27 cellular contexts compared by ENCODE assay signal in genomic region chr10:71210031-71210871, GRCh38. TPM values are rescaled to one million over a fixed set of nuclear protein-coding genes. Genes with fewer than 3 reads are reported as not detected.
DNase-seq lines count a peak whose midpoint lies in the region; ATAC-seq and TF ChIP-seq lines count a peak whose summit lies in the region.
"Had no signal": no experiment of that assay in that cellular context is flagged by ENCODE, and none has a peak within 500 bp of the region (broad histone marks: within the 10 kb centered on the region; RNA-seq: fewer than 3 reads in every experiment).

No MANE protein-coding gene starts in this region.

- H3K4me1 Mint-ChIP-seq in activated T-cell treated with anti-CD3 and anti-CD28 coated beads, Interleukin-2, amount 50 U/mL, for 72 hours (ENCODE audit: low read depth), result peaks cover 4% of the 10 kb centered on the region

- no peak overlapping the region for H2AFZ ChIP-seq in DND-41 (ENCODE audit: low read depth, low read length)

- intact Hi-C loops in sciatic nerve (cut with DNase I) (no loop called here), mucosa of descending colon (cut with DNase I, micrococcal nuclease) (loop anchor here in 1 of 2 donors (10.0 kb wide), 1 partner anchor 65 kb away; no protein-coding TSS in a partner anchor)

- H3K9ac ChIP-seq in DND-41 (ENCODE audit: low read depth, low read length) (no peak overlapping the region), NT2/D1 (ENCODE audit: insufficient read length, low read depth) (peak overlapping the region; percentile 3)

- peak; percentile 2 for TF ChIP-seq CTCF in DND-41 (IDR thresholded peaks at IDR 0.05; ENCODE audit: borderline replicate concordance, extremely low read depth, low read length, poor library complexity, severe bottlenecking)
- TF ChIP-seq CTCF in mucosa of descending colon (IDR thresholded peaks at IDR 0.05), result no peak

- no peaks in the 10 kb centered on the region for H3K79me2 ChIP-seq in DND-41 (ENCODE audit: insufficient read depth, low read length)

- no peak overlapping the region for H3K4me3 ChIP-seq in DND-41 (ENCODE audit: low read depth in 1 of 2, low read length in 2 of 2)
- no peak overlapping the region for H3K4me3 ChIP-seq in NT2/D1 (ENCODE audit: insufficient read length, low read depth)
- H3K4me3 ChIP-seq in mucosa of descending colon, result no peak overlapping the region
- H3K4me3 ChIP-seq: cardiac muscle cell, gastrocnemius medialis, ovary had no signal

- no peaks in the 10 kb centered on the region for H3K9me3 Mint-ChIP-seq in activated T-cell treated with anti-CD3 and anti-CD28 coated beads, Interleukin-2, amount 50 U/mL, for 72 hours
- H3K9me3 Mint-ChIP-seq: activated B cell treated with CpG ODN at 0.5 μM for 24 hours; activated naive CD4-positive, alpha-beta T cell treated with anti-CD3 and anti-CD28 coated beads, Interleukin-2, amount 50 U/mL, for 72 hours; dendritic cell treated with granulocyte-macrophage colony-stimulating factor and Interleukin-4, amounts not matched to agents 40 ng/mL and 50 ng/mL, for 4 days had no signal

- no peaks in the 10 kb centered on the region for H3K36me3 ChIP-seq in DND-41 (ENCODE audit: insufficient read depth, low read length)
- no peaks in the 10 kb centered on the region for H3K36me3 ChIP-seq in NT2/D1 (ENCODE audit: insufficient read depth, insufficient read length, low read length)
- no peaks in the 10 kb centered on the region for H3K36me3 ChIP-seq in mucosa of descending colon (ENCODE audit: low read depth)
- H3K36me3 ChIP-seq: cardiac muscle cell, gastrocnemius medialis, ovary had no signal

- H3K4me3 Mint-ChIP-seq in activated T-cell treated with anti-CD3 and anti-CD28 coated beads, Interleukin-2, amount 50 U/mL, for 72 hours, result no peak overlapping the region
- H3K4me3 Mint-ChIP-seq: activated B cell treated with CpG ODN at 0.5 μM for 24 hours; dendritic cell treated with granulocyte-macrophage colony-stimulating factor and Interleukin-4, amounts not matched to agents 40 ng/mL and 50 ng/mL, for 4 days had no signal

- no peak for DNase-seq in DND-41
- no peak for DNase-seq in NT2/D1 (ENCODE audit: low read depth, low spot score)
- DNase-seq in islet precursor cell, result peak; percentile 37
- peak; percentile 47 for DNase-seq in sciatic nerve (ENCODE audit: low spot score)
- DNase-seq in stimulated activated naive CD8-positive, alpha-beta T cell treated with anti-CD3 and anti-CD28 coated beads, Interleukin-15, Interleukin-2, amounts not matched to agents 100 U/mL and 50 U/mL, for 24 hours, result no peak
- no peak for DNase-seq in activated T-cell treated with anti-CD3 and anti-CD28 coated beads, Interleukin-2, amount 50 U/mL, for 72 hours
- no peak for DNase-seq in mucosa of descending colon
- DNase-seq: activated B cell treated with CpG ODN at 0.5 μM for 24 hours; anterior cingulate cortex; C1 segment of cervical spinal cord; Calu3; DMS79 treated with DMSO at 0.1 percent for 48 hours; gastrocnemius medialis; left colon; mesenchymal stem cell; NCI-H146; NCI-H2107; ovary; SIG-M5; stimulated activated CD4-positive, alpha-beta T cell treated with anti-CD3 and anti-CD28 coated beads, Interleukin-2, amount 100 ng/mL, for 48 hours; T-helper 9 cell; trophoblast cell had no signal

- H3K9me3 ChIP-seq in DND-41 (ENCODE audit: insufficient read depth, low read length, severe bottlenecking) (no peaks in the 10 kb centered on the region), NT2/D1 (ENCODE audit: insufficient read depth, low read length) (no peaks in the 10 kb centered on the region), mucosa of descending colon (no peaks in the 10 kb centered on the region)
- H3K9me3 ChIP-seq: gastrocnemius medialis, ovary had no signal

- peaks cover 15% of the 10 kb centered on the region for H3K4me1 ChIP-seq in DND-41 (ENCODE audit: insufficient read depth, low read length)
- peaks cover 12% of the 10 kb centered on the region for H3K4me1 ChIP-seq in NT2/D1 (ENCODE audit: insufficient read depth, insufficient read length)
- peaks cover 17% of the 10 kb centered on the region for H3K4me1 ChIP-seq in mucosa of descending colon (ENCODE audit: low read depth)

- H3K4me2 ChIP-seq in DND-41 (ENCODE audit: insufficient read depth, low read length), result no peak overlapping the region

- H4K20me1 ChIP-seq in DND-41 (ENCODE audit: insufficient read depth, low read length), result peaks cover 12% of the 10 kb centered on the region

- H3K36me3 Mint-ChIP-seq in activated T-cell treated with anti-CD3 and anti-CD28 coated beads, Interleukin-2, amount 50 U/mL, for 72 hours (ENCODE audit: insufficient read depth in 2 of 2), result no peaks in the 10 kb centered on the region
- H3K36me3 Mint-ChIP-seq: activated naive CD4-positive, alpha-beta T cell treated with anti-CD3 and anti-CD28 coated beads, Interleukin-2, amount 50 U/mL, for 72 hours had no signal

- no peak overlapping the region for H3K27ac ChIP-seq in DND-41 (ENCODE audit: low read length)
- H3K27ac ChIP-seq: cardiac muscle cell, gastrocnemius medialis, HL-60, ovary had no signal

- H3K27me3 Mint-ChIP-seq in activated T-cell treated with anti-CD3 and anti-CD28 coated beads, Interleukin-2, amount 50 U/mL, for 72 hours (ENCODE audit: low read depth), result peaks cover 59% of the 10 kb centered on the region

- H3K27ac Mint-ChIP-seq in activated T-cell treated with anti-CD3 and anti-CD28 coated beads, Interleukin-2, amount 50 U/mL, for 72 hours, result no peak overlapping the region
- H3K27ac Mint-ChIP-seq: activated B cell treated with CpG ODN at 0.5 μM for 24 hours; activated naive CD4-positive, alpha-beta T cell treated with anti-CD3 and anti-CD28 coated beads, Interleukin-2, amount 50 U/mL, for 72 hours; dendritic cell treated with granulocyte-macrophage colony-stimulating factor and Interleukin-4, amounts not matched to agents 40 ng/mL and 50 ng/mL, for 4 days had no signal

- ATAC-seq in DND-41 (ENCODE audit: insufficient read depth, low read depth), result no peak
- no peak for ATAC-seq in sciatic nerve
- ATAC-seq in stimulated activated naive CD8-positive, alpha-beta T cell treated with anti-CD3 and anti-CD28 coated beads, Interleukin-15, Interleukin-2, amounts not matched to agents 100 U/mL and 50 U/mL, for 24 hours, result no peak
- no peak for ATAC-seq in activated T-cell treated with anti-CD3 and anti-CD28 coated beads, Interleukin-2, amount 50 U/mL, for 72 hours (replicated peaks in 1 of 2)
- no peak for ATAC-seq in mucosa of descending colon
- ATAC-seq: activated naive CD4-positive, alpha-beta T cell treated with anti-CD3 and anti-CD28 coated beads, Interleukin-2, amount 50 U/mL, for 72 hours; gastrocnemius medialis; left colon; Panc1 had no signal

- peaks cover 72% of the 10 kb centered on the region for H3K27me3 ChIP-seq in DND-41 (ENCODE audit: insufficient read depth, low read length, poor library complexity)
- H3K27me3 ChIP-seq in NT2/D1 (ENCODE audit: insufficient read depth, insufficient read length), result peaks cover 34% of the 10 kb centered on the region
- H3K27me3 ChIP-seq: cardiac muscle cell, ovary had no signal

RNA-seq across cellular contexts. Expression of gene UNC5B, which starts 2.1 kb away (rescaled TPM):
- total RNA-seq in sciatic nerve (4.1 TPM), mucosa of descending colon (10 to 100 TPM; 11.0 to 17.4 (median 11.4) TPM)
- under 1 TPM; 0.05 to 0.12 TPM for total RNA-seq in activated T-cell treated with anti-CD3 and anti-CD28 coated beads, Interleukin-2, amount 50 U/mL, for 72 hours
- total RNA-seq: activated B cell treated with CpG ODN at 0.5 μM for 24 hours; activated naive CD4-positive, alpha-beta T cell treated with anti-CD3 and anti-CD28 coated beads, Interleukin-2, amount 50 U/mL, for 72 hours had no signal

Comparison
In these comparisons a context has a peak if more than half of its experiments do, and no peak if none do; other contexts are left out.
1. DNase-seq: peak in islet precursor cell (single experiment) and sciatic nerve (single experiment); none in DND-41 (single experiment), NT2/D1 (single experiment), stimulated activated naive CD8-positive, alpha-beta T cell treated with anti-CD3 and anti-CD28 coated beads, Interleukin-15, Interleukin-2, amounts not matched to agents 100 U/mL and 50 U/mL, for 24 hours (single experiment), activated T-cell treated with anti-CD3 and anti-CD28 coated beads, Interleukin-2, amount 50 U/mL, for 72 hours (0 of 2) and mucosa of descending colon (0 of 3).